18 cellular contexts compared by ENCODE assay signal in genomic region chr5:134398609-134399155, GRCh38. TPM values are rescaled to one million over a fixed set of nuclear protein-coding genes. Genes with fewer than 3 reads are reported as not detected.
DNase-seq lines count a peak whose midpoint lies in the region; ATAC-seq and TF ChIP-seq lines count a peak whose summit lies in the region.
"Had no signal": no experiment of that assay in that cellular context is flagged by ENCODE, and none has a peak within 500 bp of the region (broad histone marks: within the 10 kb centered on the region; RNA-seq: fewer than 3 reads in every experiment).

No MANE protein-coding gene starts in this region.

- H3K36me3 ChIP-seq in right atrium auricular region (peaks cover 46% of the 10 kb centered on the region), heart left ventricle (peaks cover 0 to 95% (median 65%) of the 10 kb centered on the region in 9 donors), esophagus squamous epithelium (peaks cover 6 to 80% (median 9%) of the 10 kb centered on the region in 3 donors)

- peak overlapping the region; percentile 79 for H3K27ac Mint-ChIP-seq in memory B cell
- no peak overlapping the region for H3K27ac Mint-ChIP-seq in nephron progenitor cell

- 59 to 62% (median 60%) methylated on average over 2 of the region's 2 CpGs for WGBS in heart left ventricle, 4 donors
- WGBS in esophagus squamous epithelium, 2 donors: 80 to 95% methylated on average over 2 of the region's 2 CpGs

- DNase-seq in Right ventricle myocardium superior (no peak), right atrium auricular region (ENCODE audit: low spot score) (no peak), heart left ventricle (no peak), memory B cell (ENCODE audit: low spot score in 2 of 2) (no peak), nephron progenitor cell (no peak), NCI-H526 (lab: John Stamatoyannopoulos, UW) (no peak), esophagus squamous epithelium (lab: John Stamatoyannopoulos, UW) (no peak)
- DNase-seq: COR-L47, GM23248, KBM-7, MV-4-11, NCI-H1417 treated with DMSO at 0.1 percent for 48 hours, NCI-H1930, NCI-H69, OCI-M1, RPMI8226 had no signal

- peak; percentile 75 for ATAC-seq in Right ventricle myocardium superior (ENCODE audit: poor library complexity)
- ATAC-seq in heart left ventricle: peak; percentile 41 to 78 (median 60)
- ATAC-seq in memory B cell (ENCODE audit: low read depth): no peak
- ATAC-seq: HCT116 had no signal

- H3K9me3 ChIP-seq in right atrium auricular region: no peaks in the 10 kb centered on the region
- no peaks in the 10 kb centered on the region for H3K9me3 ChIP-seq in heart left ventricle
- H3K9me3 ChIP-seq in esophagus squamous epithelium: no peaks in the 10 kb centered on the region

- TF ChIP-seq CTCF in right atrium auricular region (IDR thresholded peaks at IDR 0.05) (no peak), heart left ventricle (IDR thresholded peaks at IDR 0.05) (no peak), nephron progenitor cell (IDR thresholded peaks at IDR 0.05) (no peak), esophagus squamous epithelium (IDR thresholded peaks at IDR 0.05) (no peak)

- H3K27ac ChIP-seq in right atrium auricular region: no peak overlapping the region
- H3K27ac ChIP-seq in heart left ventricle: no peak overlapping the region
- no peak overlapping the region for H3K27ac ChIP-seq in esophagus squamous epithelium
- H3K27ac ChIP-seq: C4-2B, GM23248 had no signal

- H3K9me3 Mint-ChIP-seq in memory B cell: no peaks in the 10 kb centered on the region
- no peaks in the 10 kb centered on the region for H3K9me3 Mint-ChIP-seq in nephron progenitor cell

- intact Hi-C loops in Right ventricle myocardium superior (cut with DNase I) (no loop called here), heart left ventricle (cut with DNase I) (loop anchor here in 1 of 10 donors (10.0 kb wide), 1 partner anchor 406 kb away; no protein-coding TSS in a partner anchor), esophagus squamous epithelium (cut with DNase I) (loop anchor here (10.0 kb wide), 1 partner anchor 84 kb away; no protein-coding TSS in a partner anchor)

- H3K4me3 ChIP-seq in right atrium auricular region (no peak overlapping the region), heart left ventricle (no peak overlapping the region), esophagus squamous epithelium (no peak overlapping the region)
- H3K4me3 ChIP-seq: GM23248 had no signal

- H3K36me3 Mint-ChIP-seq in memory B cell (peaks cover 11% of the 10 kb centered on the region), nephron progenitor cell (ENCODE audit: low read depth) (peaks cover 54% of the 10 kb centered on the region)

- TF ChIP-seq POLR2A in heart left ventricle (IDR thresholded peaks at IDR 0.05): no peak
- TF ChIP-seq POLR2A in esophagus squamous epithelium (IDR thresholded peaks at IDR 0.05): no peak

- peaks cover 0 to 3% of the 10 kb centered on the region in 2 donors for H3K4me1 ChIP-seq in right atrium auricular region
- H3K4me1 ChIP-seq in heart left ventricle: peaks cover 0 to 8% (median 0%) of the 10 kb centered on the region in 12 donors
- H3K4me1 ChIP-seq in esophagus squamous epithelium: peaks cover 0 to 2% (median 0%) of the 10 kb centered on the region in 3 donors

- H3K27me3 Mint-ChIP-seq in memory B cell: no peaks in the 10 kb centered on the region
- H3K27me3 Mint-ChIP-seq in nephron progenitor cell (ENCODE audit: low read depth, poor library complexity): no peaks in the 10 kb centered on the region

- no peak overlapping the region for H3K4me3 Mint-ChIP-seq in memory B cell
- H3K4me3 Mint-ChIP-seq in nephron progenitor cell: no peak overlapping the region

- H3K27me3 ChIP-seq in right atrium auricular region (no peaks in the 10 kb centered on the region), heart left ventricle (no peaks in the 10 kb centered on the region), esophagus squamous epithelium (no peaks in the 10 kb centered on the region)

- H3K4me1 Mint-ChIP-seq in memory B cell (peaks cover 4% of the 10 kb centered on the region), nephron progenitor cell (no peaks in the 10 kb centered on the region)

RNA-seq across cellular contexts. Expression of gene CDKN2AIPNL, which starts 13.0 kb away (rescaled TPM):
- 43.1 TPM for total RNA-seq in Right ventricle myocardium superior
- 10 to 100 TPM; 28.2 to 32.8 TPM for total RNA-seq in right atrium auricular region
- total RNA-seq in heart left ventricle: 10 to 100 TPM; 26.6 to 38.4 (median 32.3) TPM
- polyA plus RNA-seq in heart left ventricle: 10 to 100 TPM; 45.1 to 87.5 TPM
- 10 to 100 TPM in 3 of 4 donors, 1 to 10 TPM in 1; 6.9 to 28.3 (median 13.2) TPM for total RNA-seq in esophagus squamous epithelium

RNA-seq across cellular contexts. Expression of gene UBE2B, which starts 27.3 kb away (rescaled TPM):
- total RNA-seq in Right ventricle myocardium superior: 236 TPM
- total RNA-seq in right atrium auricular region: 10 to 100 TPM; 61.2 to 81.9 TPM
- 100 to 1,000 TPM in 8 of 9 donors, 10 to 100 TPM in 1; 62.8 to 230 (median 188) TPM for total RNA-seq in heart left ventricle
- 100 to 1,000 TPM; 119 to 195 TPM for polyA plus RNA-seq in heart left ventricle
- total RNA-seq in esophagus squamous epithelium: 10 to 100 TPM; 20.9 to 50.0 (median 41.7) TPM

RNA-seq across cellular contexts. Expression of gene CDKL3, which starts 31.7 kb away (rescaled TPM):
- total RNA-seq in Right ventricle myocardium superior: 5.2 TPM
- total RNA-seq in right atrium auricular region: 1 to 10 TPM; 4.9 to 5.9 TPM
- 1 to 10 TPM; 2.6 to 8.0 (median 4.3) TPM for total RNA-seq in heart left ventricle
- 1 to 10 TPM; 3.3 to 5.1 TPM for polyA plus RNA-seq in heart left ventricle
- total RNA-seq in esophagus squamous epithelium: 1 to 10 TPM in 1 of 4 donors, under 1 TPM in 1, not detected in 2; 0.57 to 6.3 TPM
